15 cellular contexts compared by ENCODE assay signal in the genomic region with DNA sequence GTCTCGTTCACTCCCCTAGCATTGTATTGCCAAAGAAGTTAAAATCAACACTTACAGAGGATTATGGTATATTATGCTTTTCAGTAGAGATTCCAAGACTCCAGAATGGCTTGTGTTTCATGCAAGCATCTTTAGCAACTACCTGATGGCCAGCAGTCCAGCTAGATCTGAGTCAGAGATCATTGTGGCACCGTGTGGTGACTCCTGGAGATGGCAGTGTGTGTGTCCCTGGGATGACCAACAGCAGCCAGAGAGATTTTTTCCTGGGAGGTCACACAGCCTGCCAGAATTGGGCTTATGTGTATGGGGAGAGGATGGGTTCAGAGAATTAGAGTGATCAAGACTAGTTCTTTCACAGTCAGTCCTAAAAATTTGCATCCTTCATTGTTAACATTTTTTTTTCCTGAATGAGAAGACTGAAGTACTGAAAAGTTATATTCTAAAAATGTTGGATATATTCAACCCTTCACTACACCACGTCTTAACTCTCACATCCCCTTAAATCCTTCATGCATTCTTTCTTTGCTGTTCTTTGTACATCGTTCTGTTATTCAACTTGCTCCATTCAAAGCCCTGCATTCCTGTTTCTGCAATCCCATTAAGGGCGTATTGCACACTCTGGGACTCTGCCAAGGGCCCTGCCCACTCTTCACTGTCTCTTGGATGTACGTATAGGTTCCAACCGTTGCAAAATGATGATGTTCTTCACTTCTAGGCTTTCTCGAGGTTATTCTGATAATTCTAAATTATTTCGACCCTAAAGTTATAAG. TPM values are rescaled to one million over a fixed set of nuclear protein-coding genes. Genes with fewer than 3 reads are reported as not detected.
DNase-seq lines count a peak whose midpoint lies in the region; FAIRE-seq and TF ChIP-seq lines count a peak whose summit lies in the region.
"Had no signal": no experiment of that assay in that cellular context is flagged by ENCODE, and none has a peak within 500 bp of the region (broad histone marks: within the 10 kb centered on the region; RNA-seq: fewer than 3 reads in every experiment).

No MANE protein-coding gene starts in this region.

- H3K4me1 Mint-ChIP-seq in H9 (peaks cover 69 to 80% of the 10 kb centered on the region in 2 experiments), neural progenitor cell (peaks cover 14% of the 10 kb centered on the region)

- H3K4me3 ChIP-seq in HUES64 (ENCODE audit: low read length) = no peak overlapping the region
- H3K4me3 ChIP-seq in H1 (ENCODE audit: extremely low read depth in 1 of 4, insufficient read depth in 2 of 4, low read depth in 3 of 4, low read length in 4 of 4) = no peak overlapping the region
- H3K4me3 ChIP-seq in neural progenitor cell = no peak overlapping the region
- H3K4me3 ChIP-seq in lower leg skin (ENCODE audit: low read depth, poor library complexity, severe bottlenecking) = no peak overlapping the region
- H3K4me3 ChIP-seq: BLaER1 treated with 17β-estradiol and CSF1 and Interleukin-3, amounts not matched to agents 10 nM and 100 nM had no signal

- DNase-seq in H9 (no peak), H1 (ENCODE audit: low read depth in 1 of 2, low spot score in 2 of 2) (no peak), neural progenitor cell (ENCODE audit: low spot score) (peak; percentile 56), lower leg skin (ENCODE audit: low spot score in 2 of 2) (no peak), NOMO-1 treated with DMSO at 0.1 percent for 48 hours (lab: John Stamatoyannopoulos, UW; ENCODE audit: unreplicated experiment) (no peak)
- no peak for DNase-seq in activated CD8-positive, alpha-beta memory T cell treated with anti-CD3 and anti-CD28 coated beads, Interleukin-2, amount 50 U/mL, for 48 hours
- DNase-seq in activated naive CD4-positive, alpha-beta T cell treated with Interleukin-2 at 50 U/mL for 16 hours = no peak
- DNase-seq: DMS 273 treated with DMSO at 0.1 percent for 48 hours, NCI-H187 treated with DMSO at 0.1 percent for 48 hours, NCI-H446, SHP77 had no signal

- WGBS in H9 (ENCODE audit: extremely low coverage, insufficient read length, low lambda C conversion rate) = no CpG with 5 or more reads among the region's 9 CpGs
- WGBS in HUES64 = 79% methylated on average over 8 of the region's 9 CpGs
- 82% methylated on average over 9 of the region's 9 CpGs; no CpG with 5 or more reads in 1 of the 2 experiments for WGBS in H1 (ENCODE audit: extremely low coverage in 1 of 2, insufficient coverage in 1 of 2, insufficient read length in 1 of 2, insufficient replicate concordance in 2 of 2, low coverage in 1 of 2, low lambda C conversion rate in 2 of 2, missing lambda C conversion rate in 1 of 2), 2 experiments
- 58 to 61% methylated on average over 9 of the region's 9 CpGs for WGBS in lower leg skin, 2 donors

- CTCF ChIA-PET in H1 (lab: Charles Lee; ENCODE audit: partially characterized antibody) = interaction anchor here (0.9 kb wide), 1 partner anchor 33 kb away, joined by 3 read pairs; no protein-coding TSS in a partner anchor

- H3K27me3 ChIP-seq in H9 (ENCODE audit: insufficient read depth, low read length) (no peaks in the 10 kb centered on the region), HUES64 (ENCODE audit: insufficient read depth, low read length) (no peaks in the 10 kb centered on the region), H1 (replicated peaks in 1 of 4; ENCODE audit: control insufficient read depth in 3 of 4, extremely low read depth in 1 of 4, insufficient read depth in 3 of 4, low read length in 3 of 4) (no peaks in the 10 kb centered on the region), neural progenitor cell (no peaks in the 10 kb centered on the region)
- H3K27me3 ChIP-seq: BLaER1 treated with 17β-estradiol and CSF1 and Interleukin-3, amounts not matched to agents 10 nM and 100 nM had no signal

- H4K91ac ChIP-seq in H9 (ENCODE audit: insufficient read length, low read depth, low read length) (no peak overlapping the region), H1 (replicated peaks; ENCODE audit: insufficient read length, low read length) (peak overlapping the region; percentile 50)

- H3K23ac ChIP-seq in H9 (ENCODE audit: insufficient read length, low read depth, low read length) = no peak overlapping the region
- H3K23ac ChIP-seq in H1 (ENCODE audit: insufficient read length) = no peak overlapping the region

- no peaks in the 10 kb centered on the region for H4K20me1 ChIP-seq in H9 (ENCODE audit: control insufficient read depth, insufficient read depth, insufficient read length)
- no peaks in the 10 kb centered on the region for H4K20me1 ChIP-seq in H1 (replicated peaks in 1 of 2; ENCODE audit: control insufficient read depth in 1 of 2, insufficient read depth in 2 of 2, low read length in 2 of 2)
- peaks cover 4% of the 10 kb centered on the region for H4K20me1 ChIP-seq in neural progenitor cell (ENCODE audit: low read depth)
- H4K20me1 ChIP-seq: BLaER1 treated with 17β-estradiol and CSF1 and Interleukin-3, amounts not matched to agents 10 nM and 100 nM had no signal

- no peak overlapping the region for H3K4me2 ChIP-seq in H9 (ENCODE audit: insufficient read depth, insufficient read length, low read length)
- no peak overlapping the region for H3K4me2 ChIP-seq in H1 (ENCODE audit: insufficient read depth in 1 of 2, low read depth in 2 of 2, low read length in 2 of 2)
- peak overlapping the region; percentile 48 for H3K4me2 ChIP-seq in neural progenitor cell
- H3K4me2 ChIP-seq: BLaER1 treated with 17β-estradiol and CSF1 and Interleukin-3, amounts not matched to agents 10 nM and 100 nM had no signal

- H2BK12ac ChIP-seq in H9 (ENCODE audit: insufficient read length, low read depth, low read length) = no peak overlapping the region
- H2BK12ac ChIP-seq in H1 (ENCODE audit: low read depth, low read length) = no peak overlapping the region

- H3K4ac ChIP-seq in H9 (ENCODE audit: low read depth, low read length) = no peak overlapping the region
- no peak overlapping the region for H3K4ac ChIP-seq in H1 (replicated peaks; ENCODE audit: insufficient read length, low read depth, low read length)

- H3K27ac ChIP-seq in H9 (ENCODE audit: insufficient read length, low read depth, low read length) (no peak overlapping the region), HUES64 (ENCODE audit: low read depth, low read length) (peak overlapping the region; percentile 22; the same call in 1 of the 2 replicates), H1 (ENCODE audit: low read depth, low read length) (no peak overlapping the region), neural progenitor cell (peak overlapping the region; percentile 36)
- H3K27ac ChIP-seq: BLaER1 treated with 17β-estradiol and CSF1 and Interleukin-3, amounts not matched to agents 10 nM and 100 nM had no signal

- peak overlapping the region in 2 of 3 experiments; percentile 0 to 31; a peak in 1 of 7 replicates for H3K27ac Mint-ChIP-seq in H9
- peak overlapping the region; percentile 68 for H3K27ac Mint-ChIP-seq in neural progenitor cell

- H4K8ac ChIP-seq in H9 (replicated peaks; ENCODE audit: insufficient read length, low read depth, low read length) (no peak overlapping the region), H1 (ENCODE audit: extremely low read depth, insufficient read depth, low read length) (no peak overlapping the region)

- H3F3A ChIP-seq in neural progenitor cell (ENCODE audit: low read depth) = peaks cover 53% of the 10 kb centered on the region

- H3K79me2 ChIP-seq in H9 (ENCODE audit: insufficient read depth, low read length) (no peaks in the 10 kb centered on the region), H1 (ENCODE audit: control insufficient read depth in 1 of 2, insufficient read depth in 2 of 2, low read length in 2 of 2) (0 out of 4 replicates have a peak, but pooled peaks cover 0 to 2% of the 10 kb centered on the region in 2 experiments), neural progenitor cell (ENCODE audit: low read depth) (peaks cover 26% of the 10 kb centered on the region)

- no peak overlapping the region for H3K18ac ChIP-seq in H9 (ENCODE audit: insufficient read length, low read depth, low read length)
- H3K18ac ChIP-seq in H1 (ENCODE audit: extremely low read depth, low read length) = no peak overlapping the region

- peak in 1 of 2 experiments; percentile 21; a peak in 1 of 4 replicates for TF ChIP-seq RAD21 in H1 (IDR thresholded peaks at IDR 0.05 in 1 of 2, conservative IDR thresholded peaks at IDR 0.05 in 1 of 2; ENCODE audit: low read depth in 2 of 2, low read length in 2 of 2)

- no peak overlapping the region for H3T11ph ChIP-seq in H9 (ENCODE audit: low read length)

- H3K36me3 ChIP-seq in HUES64 (ENCODE audit: insufficient read depth, low read length) (0 out of 2 replicates have a peak, but pooled peaks cover 2% of the 10 kb centered on the region), H1 (ENCODE audit: control insufficient read depth in 2 of 4, insufficient read depth in 4 of 4, low read length in 3 of 4) (no peaks in the 10 kb centered on the region), neural progenitor cell (no peaks in the 10 kb centered on the region)

- TF ChIP-seq POLR2A in H1 (IDR thresholded peaks at IDR 0.05; ENCODE audit: control extremely low read depth in 1 of 2, low read depth in 2 of 2, low read length in 2 of 2) = no peak
- TF ChIP-seq POLR2A in lower leg skin (IDR thresholded peaks at IDR 0.05) = no peak

- H3K4me1 ChIP-seq in H9 (ENCODE audit: insufficient read depth, low read length) (peaks cover 8% of the 10 kb centered on the region), HUES64 (ENCODE audit: insufficient read depth, low read length) (peaks cover 73% of the 10 kb centered on the region), H1 (replicated peaks in 1 of 4; ENCODE audit: control insufficient read depth in 3 of 4, insufficient read depth in 4 of 4, low read length in 3 of 4) (peaks cover 0 to 29% (median 8%) of the 10 kb centered on the region in 4 experiments; a peak in 5 of 7 replicates), neural progenitor cell (peaks cover 63% of the 10 kb centered on the region)
- H3K4me1 ChIP-seq: BLaER1 treated with 17β-estradiol and CSF1 and Interleukin-3, amounts not matched to agents 10 nM and 100 nM had no signal

- no peak overlapping the region for H2BK5ac ChIP-seq in H9 (ENCODE audit: insufficient read length, low read length)
- H2BK5ac ChIP-seq in H1 (ENCODE audit: low read depth, low read length) = no peak overlapping the region

- H2BK15ac ChIP-seq in H9 (ENCODE audit: low read depth, low read length) = no peak overlapping the region
- no peak overlapping the region for H2BK15ac ChIP-seq in H1 (ENCODE audit: low read length)

- H3K23me2 ChIP-seq in H9 (ENCODE audit: insufficient read length, low read depth, low read length, poor library complexity, severe bottlenecking) (no peaks in the 10 kb centered on the region), H1 (ENCODE audit: low read depth, low read length) (no peaks in the 10 kb centered on the region)

- H3K4me3 Mint-ChIP-seq in H9 (no peak overlapping the region), neural progenitor cell (no peak overlapping the region)

- H3K9ac ChIP-seq in H9 (ENCODE audit: extremely low read depth, insufficient read length, low read length) (no peak overlapping the region), HUES64 (ENCODE audit: low read depth, low read length) (no peak overlapping the region), H1 (replicated peaks in 1 of 4; ENCODE audit: extremely low read depth in 1 of 4, low read depth in 3 of 4, low read length in 3 of 4) (no peak overlapping the region), neural progenitor cell (no peak overlapping the region)
- H3K9ac ChIP-seq: BLaER1 treated with 17β-estradiol and CSF1 and Interleukin-3, amounts not matched to agents 10 nM and 100 nM had no signal

- no peak overlapping the region for H2AFZ ChIP-seq in H9 (ENCODE audit: low read length)
- no peak overlapping the region for H2AFZ ChIP-seq in H1 (ENCODE audit: low read length)
- H2AFZ ChIP-seq in neural progenitor cell (replicated peaks) = no peak overlapping the region

- H3K27me3 Mint-ChIP-seq in H9 (ENCODE audit: low read depth) = no peaks in the 10 kb centered on the region
- no peaks in the 10 kb centered on the region for H3K27me3 Mint-ChIP-seq in neural progenitor cell (ENCODE audit: insufficient read depth, low read depth)

- H2BK120ac ChIP-seq in H9 (ENCODE audit: low read depth, low read length, poor library complexity, severe bottlenecking) (no peak overlapping the region), H1 (replicated peaks; ENCODE audit: low read depth, low read length) (no peak overlapping the region)

- no peak overlapping the region for H3K56ac ChIP-seq in H9 (ENCODE audit: insufficient read length, low read depth, low read length)
- no peak overlapping the region for H3K56ac ChIP-seq in H1 (replicated peaks; ENCODE audit: insufficient read length, low read depth, low read length)

- H3K36me3 Mint-ChIP-seq in H9 (ENCODE audit: insufficient read depth in 1 of 3, low read depth in 3 of 3) = peaks cover 5 to 6% (median 5%) of the 10 kb centered on the region in 3 experiments
- peaks cover 43% of the 10 kb centered on the region for H3K36me3 Mint-ChIP-seq in neural progenitor cell

- POLR2A ChIA-PET in H1 (lab: Charles Lee; ENCODE audit: partially characterized antibody) = no interaction called here

- H3K79me1 ChIP-seq in H9 (ENCODE audit: insufficient read depth, low read depth, low read length, poor library complexity, severe bottlenecking) (no peaks in the 10 kb centered on the region), H1 (ENCODE audit: low read depth, low read length) (no peaks in the 10 kb centered on the region)

- H3K14ac ChIP-seq in H9 (ENCODE audit: insufficient read depth, low read length) (no peak overlapping the region), H1 (ENCODE audit: insufficient read length) (no peak overlapping the region)

- H2AK5ac ChIP-seq in H9 (ENCODE audit: insufficient read length, low read length) = no peak overlapping the region
- H2AK5ac ChIP-seq in H1 (ENCODE audit: low read depth, low read length) = no peak overlapping the region

- H2BK20ac ChIP-seq in H9 (ENCODE audit: low read depth, low read length, poor library complexity, severe bottlenecking) (no peak overlapping the region), H1 (ENCODE audit: low read length) (0 out of 2 replicates have a peak overlapping the region, but pooled peaks have one; percentile 6)

- no peak for TF ChIP-seq CTCF in H9 (conservative IDR thresholded peaks at IDR 0.05)
- TF ChIP-seq CTCF in H1 (IDR thresholded peaks at IDR 0.05; ENCODE audit: control extremely low read depth in 1 of 3, insufficient read depth in 1 of 3, low read depth in 1 of 3, low read length in 3 of 3) = no peak
- TF ChIP-seq CTCF in neural progenitor cell (IDR thresholded peaks at IDR 0.05) = no peak
- TF ChIP-seq CTCF in lower leg skin (IDR thresholded peaks at IDR 0.05) = no peak

- peak; percentile 7 for FAIRE-seq in H1 (lab: Jason Lieb, UNC)
- FAIRE-seq: HepG2 had no signal

- H3K9me3 Mint-ChIP-seq in H9 (peaks cover 5% of the 10 kb centered on the region in 2 experiments; a peak in 3 of 5 replicates), neural progenitor cell (peaks cover 26% of the 10 kb centered on the region)

- intact Hi-C loops in lower leg skin (cut with DNase I; ENCODE audit: low total_unique reads) = no loop called here

- H3K9me3 ChIP-seq in H9 (ENCODE audit: control insufficient read depth, low read depth, low read length) (no peaks in the 10 kb centered on the region), HUES64 (ENCODE audit: insufficient read depth, low read depth, low read length) (peaks cover 3% of the 10 kb centered on the region; the same call in 1 of the 2 replicates), H1 (ENCODE audit: insufficient read depth in 2 of 2, low read depth in 1 of 2, low read length in 1 of 2) (no peaks in the 10 kb centered on the region), neural progenitor cell (ENCODE audit: low read depth) (no peaks in the 10 kb centered on the region)

- H4K5ac ChIP-seq in H9 (ENCODE audit: insufficient read length, low read depth, low read length) (no peak overlapping the region), H1 (ENCODE audit: insufficient read length, low read depth, low read length) (no peak overlapping the region)

- TF ChIP-seq EP300 in H1 (IDR thresholded peaks at IDR 0.05; ENCODE audit: borderline replicate concordance in 1 of 2, low read depth in 2 of 2, low read length in 2 of 2) = no peak

RNA-seq across cellular contexts. Expression of gene TENM3, which starts 12.4 kb away (rescaled TPM):
- total RNA-seq in H9 (2021) = 49.1 and 49.6 TPM in 2 replicates
- 40.0 TPM for polyA plus RNA-seq in HUES64 (2013, experiment 1 of 2)
- 42.3 TPM for polyA plus RNA-seq in HUES64 (2013, experiment 2 of 2)
- 67.0 and 69.3 TPM in 2 replicates for total RNA-seq in H1 (2021; fragmentation: NEBNext Ultra II Directional; extraction: Animal tissue kit (Norgen Biotek cat#: 25700))
- polyA plus RNA-seq in H1 (2011; rRNA removed) = 36.9 and 53.4 TPM in 2 replicates
- polyA plus RNA-seq in H1 (2011; cell fraction: cytosol; rRNA removed) = 40.7 TPM
- 118 TPM for polyA plus RNA-seq in H1 (2011; cell fraction: nucleus; rRNA removed)
- 26.3 to 39.5 TPM (median 35.6 TPM) in 4 replicates for polyA plus RNA-seq in H1 (2012, experiment 1 of 2)
- polyA plus RNA-seq in H1 (2012, experiment 2 of 2) = 1.8 TPM
- polyA plus RNA-seq in H1 (2013, experiment 1 of 2) = 79.4 TPM
- polyA plus RNA-seq in H1 (2013, experiment 2 of 2) = 74.1 TPM
- 187 and 223 TPM in 2 replicates for polyA minus RNA-seq in H1 (2011; rRNA and poly(A)+ RNA removed)
- polyA minus RNA-seq in H1 (2011; cell fraction: cytosol; rRNA and poly(A)+ RNA removed) = 110 TPM
- polyA minus RNA-seq in H1 (2011; cell fraction: nucleus; rRNA and poly(A)+ RNA removed) = 335 TPM
- 78.7 and 126 TPM in 2 replicates for total RNA-seq in neural progenitor cell (ENCODE audit: low replicate concordance)
- total RNA-seq in lower leg skin = 1 to 10 TPM in 3 of 4 donors, under 1 TPM in 1; 0.69 to 8.2 (median 2.3) TPM
- total RNA-seq: T-helper 1 cell treated with Interleukin-12 subunit alpha and Interleukin-12 subunit beta and Interleukin-4 antibody, amounts not matched to agents 30 ng/mL and 1 ng/mL, for 36 hours had no signal
- polyA plus RNA-seq: HepG2 had no signal

Comparison
In these comparisons a context has a peak if more than half of its experiments do, and no peak if none do; other contexts are left out.
1. H3K27ac ChIP-seq: peak in HUES64 (single experiment) and neural progenitor cell (single experiment); none in H9 (single experiment) and H1 (single experiment).